In the genomic region with DNA sequence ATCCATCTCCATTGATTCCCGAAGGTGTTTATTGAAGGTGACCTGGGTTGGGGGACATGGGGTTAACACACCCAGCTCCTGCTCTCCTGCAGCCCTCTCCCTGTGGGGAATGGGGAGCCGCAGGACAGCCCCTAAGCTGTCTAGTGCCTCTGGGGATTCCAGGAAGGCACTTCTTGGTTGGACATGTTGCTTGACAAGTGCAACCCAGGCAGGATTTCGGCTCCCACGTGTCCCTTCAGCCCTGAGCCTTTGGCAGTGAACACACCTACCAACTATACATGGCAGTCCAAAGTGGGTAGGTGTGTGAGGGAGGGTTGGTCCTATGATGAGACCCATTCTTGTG, we compare ENCODE assay signal across 25 cellular contexts.
"Had no signal": no experiment of that assay in that cellular context is flagged by ENCODE, and none has a peak within 500 bp of the region (broad histone marks: within the 10 kb centered on the region; RNA-seq: fewer than 3 reads in every experiment).

No MANE protein-coding gene starts in this region.

- H3K9me3 ChIP-seq: lower lobe of right lung, pancreas, testis, tibial artery, upper lobe of left lung had no signal

- H3K27ac ChIP-seq: coronary artery, heart left ventricle, hepatocyte, lower lobe of right lung, pancreas, right lobe of liver, testis, tibial artery, upper lobe of left lung had no signal

- H2AFZ ChIP-seq: hepatocyte had no signal

- H3K4me2 ChIP-seq: hepatocyte, smooth muscle cell had no signal

- H3K27me3 ChIP-seq: heart left ventricle, hepatocyte, pancreas, right lobe of liver, testis, tibial artery, upper lobe of left lung had no signal

- DNase-seq: dermis blood vessel endothelial cell; effector memory CD8-positive, alpha-beta T cell; heart left ventricle; kidney glomerular epithelial cell; left ventricle myocardium superior; lower lobe of right lung; natural killer cell; occipital lobe; pancreas; right lobe of liver; stimulated activated CD4-positive, alpha-beta T cell treated with anti-CD3 and anti-CD28 coated beads, Interleukin-12 subunit alpha, Interleukin-12 subunit beta, amount 100 ng/mL, for 4 hours; stimulated activated CD4-positive, alpha-beta T cell treated with anti-CD3 and anti-CD28 coated beads, Interleukin-1b, Interleukin-23, amount 100 ng/mL, for 48 hours; stimulated activated CD4-positive, alpha-beta T cell treated with anti-CD3 and anti-CD28 coated beads, Interleukin-4, amount 100 ng/mL, for 1 hour; stimulated activated CD8-positive, alpha-beta memory T cell treated with anti-CD3 and anti-CD28 coated beads, Interleukin-4, amount 100 ng/mL, for 48 hours; stimulated activated naive CD4-positive, alpha-beta T cell; stimulated activated naive CD8-positive, alpha-beta T cell treated with anti-CD3 and anti-CD28 coated beads, Interleukin-15, amount 100 ng/mL, for 72 hours; testis; tibial artery; upper lobe of left lung had no signal

- H3K4me3 ChIP-seq: coronary artery, heart left ventricle, hepatocyte, lower lobe of right lung, pancreas, right lobe of liver, smooth muscle cell, testis, tibial artery, upper lobe of left lung had no signal

- H3K36me3 ChIP-seq: heart left ventricle, lower lobe of right lung, pancreas, right lobe of liver, tibial artery, upper lobe of left lung had no signal

- ATAC-seq: effector memory CD8-positive, alpha-beta T cell; heart left ventricle; left ventricle myocardium superior; natural killer cell; pancreas; stimulated activated naive CD8-positive, alpha-beta T cell treated with anti-CD3 and anti-CD28 coated beads, Interleukin-15, amount 100 ng/mL, for 72 hours had no signal

- FAIRE-seq: frontal cortex, islet of Langerhans, pancreas, urothelium cell line had no signal

- H3K4me1 ChIP-seq: lower lobe of right lung, pancreas, right lobe of liver, testis, upper lobe of left lung had no signal
